Comparison of ENCODE assay signal across 20 cellular contexts in the genomic region with DNA sequence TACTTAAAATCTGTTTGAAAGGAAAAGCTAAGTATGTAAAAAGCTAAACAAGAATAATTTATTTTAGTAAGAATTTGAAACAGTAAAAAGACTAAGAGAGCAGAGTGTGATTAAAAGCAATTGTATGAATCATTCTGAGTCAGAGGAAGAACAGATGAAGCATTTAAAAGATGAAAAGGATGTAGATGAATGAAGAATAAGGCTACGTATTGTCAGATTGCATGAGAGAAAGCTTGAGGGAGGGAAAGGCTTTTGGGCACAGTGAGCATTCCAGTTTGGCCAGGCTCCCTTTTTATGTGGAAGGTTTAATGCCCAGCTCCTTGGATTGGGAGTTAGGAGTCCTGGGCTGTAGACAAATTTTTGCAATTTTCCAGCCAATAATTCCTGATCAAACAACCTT.
DNase-seq lines count a peak whose midpoint lies in the region; ATAC-seq and TF ChIP-seq lines count a peak whose summit lies in the region.
"Had no signal": no experiment of that assay in that cellular context is flagged by ENCODE, and none has a peak within 500 bp of the region (broad histone marks: within the 10 kb centered on the region; RNA-seq: fewer than 3 reads in every experiment).

No MANE protein-coding gene starts in this region.

- no peaks in the 10 kb centered on the region for H4K20me1 ChIP-seq in PC-3 (ENCODE audit: low read length)

- no peak overlapping the region for H3K9ac ChIP-seq in PC-3 (ENCODE audit: low read length)

- ATAC-seq in PC-3 (peak; percentile 43), GM18858 (IDR thresholded peaks at IDR 0.05; ENCODE audit: unreplicated experiment) (no peak), Right ventricle myocardium inferior (no peak)
- no peak for ATAC-seq in activated CD4-positive, CD25-positive, alpha-beta regulatory T cell treated with anti-CD3 and anti-CD28 coated beads, Interleukin-2, amount 50 U/mL, for 24 hours
- ATAC-seq: activated CD4-positive, alpha-beta T cell treated with anti-CD3 and anti-CD28 coated beads for 36 hours; body of pancreas had no signal

- H3K4me1 ChIP-seq in PC-3 (ENCODE audit: insufficient read depth, low read length), result no peaks in the 10 kb centered on the region
- H3K4me1 ChIP-seq: body of pancreas, esophagus muscularis mucosa, prostate gland had no signal

- no TSS peak for BruUV-seq in PC-3 (replicated peaks; lab: Mats Ljungman, UMichigan)

- peaks cover 11% of the 10 kb centered on the region for H3K9me3 Mint-ChIP-seq in activated CD4-positive, alpha-beta memory T cell treated with anti-CD3 and anti-CD28 coated beads, Interleukin-2, amount 10 ng/mL, durations not matched to agents 7 days and 5 days

- H3K79me2 ChIP-seq in PC-3 (ENCODE audit: low read length), result no peaks in the 10 kb centered on the region

- no peaks in the 10 kb centered on the region for H3K4me1 Mint-ChIP-seq in activated CD4-positive, alpha-beta memory T cell treated with anti-CD3 and anti-CD28 coated beads, Interleukin-2, amount 10 ng/mL, durations not matched to agents 7 days and 5 days
- H3K4me1 Mint-ChIP-seq: activated CD4-positive, alpha-beta T cell treated with anti-CD3 and anti-CD28 coated beads for 36 hours; CD4-positive, alpha-beta memory T cell had no signal

- no peak overlapping the region for H3K27ac Mint-ChIP-seq in activated CD4-positive, alpha-beta memory T cell treated with anti-CD3 and anti-CD28 coated beads, Interleukin-2, amount 10 ng/mL, durations not matched to agents 7 days and 5 days
- H3K27ac Mint-ChIP-seq: activated CD4-positive, alpha-beta T cell treated with anti-CD3 and anti-CD28 coated beads for 36 hours; CD4-positive, alpha-beta memory T cell; stimulated activated naive CD8-positive, alpha-beta T cell treated with anti-CD3 and anti-CD28 coated beads, Interleukin-15, Interleukin-2, amounts not matched to agents 100 ng/mL and 50 ng/mL, for 24 hours had no signal

- H3K27me3 Mint-ChIP-seq in activated CD4-positive, alpha-beta memory T cell treated with anti-CD3 and anti-CD28 coated beads, Interleukin-2, amount 10 ng/mL, durations not matched to agents 7 days and 5 days, result no peaks in the 10 kb centered on the region
- H3K27me3 Mint-ChIP-seq: stimulated activated naive CD8-positive, alpha-beta T cell treated with anti-CD3 and anti-CD28 coated beads, Interleukin-15, Interleukin-2, amounts not matched to agents 100 ng/mL and 50 ng/mL, for 24 hours had no signal

- no peak overlapping the region for H2AFZ ChIP-seq in PC-3 (ENCODE audit: low read length)

- intact Hi-C loops in PC-3 (cut with micrococcal nuclease), result no loop called here
- intact Hi-C loops in Right ventricle myocardium inferior (cut with DNase I), result no loop called here

- H3K4me3 Mint-ChIP-seq in activated CD4-positive, alpha-beta memory T cell treated with anti-CD3 and anti-CD28 coated beads, Interleukin-2, amount 10 ng/mL, durations not matched to agents 7 days and 5 days, result no peak overlapping the region
- H3K4me3 Mint-ChIP-seq: activated CD4-positive, alpha-beta T cell treated with anti-CD3 and anti-CD28 coated beads for 36 hours; CD4-positive, alpha-beta memory T cell; stimulated activated naive CD8-positive, alpha-beta T cell treated with anti-CD3 and anti-CD28 coated beads, Interleukin-15, Interleukin-2, amounts not matched to agents 100 ng/mL and 50 ng/mL, for 24 hours had no signal

- H3K36me3 ChIP-seq in PC-3 (ENCODE audit: low read depth, low read length), result no peaks in the 10 kb centered on the region
- H3K36me3 ChIP-seq: esophagus muscularis mucosa, prostate gland had no signal

- H3F3A ChIP-seq in PC-3 (ENCODE audit: low read length, unreplicated experiment), result no peaks in the 10 kb centered on the region

- no peak overlapping the region for H3K4me2 ChIP-seq in PC-3 (ENCODE audit: low read length)

- no peaks in the 10 kb centered on the region for H3K27me3 ChIP-seq in PC-3 (ENCODE audit: low read length)
- H3K27me3 ChIP-seq: body of pancreas, esophagus muscularis mucosa had no signal

- no peak overlapping the region for H3K4me3 ChIP-seq in PC-3 (ENCODE audit: low read length)
- H3K4me3 ChIP-seq in epithelial cell of proximal tubule (ENCODE audit: low read depth, low read length), result peak overlapping the region; percentile 38
- H3K4me3 ChIP-seq: body of pancreas, esophagus muscularis mucosa, prostate gland had no signal

- TF ChIP-seq CTCF in PC-3 (conservative IDR thresholded peaks at IDR 0.05; ENCODE audit: low read depth, low read length) (no peak), epithelial cell of proximal tubule (conservative IDR thresholded peaks at IDR 0.05; ENCODE audit: low read depth, low read length) (no peak)

- CTCF ChIA-PET in PC-3 (lab: Charles Lee), result no interaction called here
- CTCF ChIA-PET in activated CD4-positive, alpha-beta memory T cell treated with anti-CD3 and anti-CD28 coated beads, Interleukin-2, amount 10 ng/mL, durations not matched to agents 7 days and 5 days (lab: Charles Lee), result no interaction called here

- peaks cover 3% of the 10 kb centered on the region; the same call in 1 of the 2 replicates for H3K9me3 ChIP-seq in PC-3 (ENCODE audit: low read length)
- H3K9me3 ChIP-seq: body of pancreas, prostate gland had no signal

- no peak overlapping the region for H3K27ac ChIP-seq in PC-3 (ENCODE audit: low read length)
- H3K27ac ChIP-seq: body of pancreas, esophagus muscularis mucosa, prostate gland had no signal

- no peaks in the 10 kb centered on the region for H3K36me3 Mint-ChIP-seq in activated CD4-positive, alpha-beta memory T cell treated with anti-CD3 and anti-CD28 coated beads, Interleukin-2, amount 10 ng/mL, durations not matched to agents 7 days and 5 days (ENCODE audit: low read depth)

- H3K9me2 ChIP-seq in PC-3 (replicated peaks; ENCODE audit: low read length), result no peaks in the 10 kb centered on the region

- POLR2A ChIA-PET in PC-3 (lab: Charles Lee; ENCODE audit: unreplicated experiment), result no interaction called here
- POLR2A ChIA-PET in activated CD4-positive, alpha-beta memory T cell treated with anti-CD3 and anti-CD28 coated beads, Interleukin-2, amount 10 ng/mL, durations not matched to agents 7 days and 5 days (lab: Charles Lee), result no interaction called here

- DNase-seq in COLO829 (ENCODE audit: low spot score), result peak; percentile 82
- peak; percentile 23 for DNase-seq in PC-3
- peak; percentile 55 for DNase-seq in epithelial cell of proximal tubule (ENCODE audit: low read depth)
- peak; percentile 29 for DNase-seq in medulla oblongata (ENCODE audit: extremely low spot score)
- no peak for DNase-seq in activated CD4-positive, alpha-beta memory T cell treated with anti-CD3 and anti-CD28 coated beads, Interleukin-2, amount 10 ng/mL, durations not matched to agents 7 days and 5 days
- no peak for DNase-seq in Right ventricle myocardium inferior (ENCODE audit: missing footprints)
- DNase-seq: activated CD4-positive, alpha-beta T cell treated with anti-CD3 and anti-CD28 coated beads for 36 hours; activated naive CD4-positive, alpha-beta T cell; body of pancreas; CD4-positive, alpha-beta memory T cell; EL; NCI-H1694; NCI-H345; SHP77 treated with DMSO at 0.1 percent for 48 hours; T-helper 9 cell had no signal

Comparison
In these comparisons a context has a peak if more than half of its experiments do, and no peak if none do; other contexts are left out.
1. DNase-seq: peak in COLO829 (single experiment), PC-3 (single experiment), epithelial cell of proximal tubule (single experiment) and medulla oblongata (single experiment); none in activated CD4-positive, alpha-beta memory T cell treated with anti-CD3 and anti-CD28 coated beads, Interleukin-2, amount 10 ng/mL, durations not matched to agents 7 days and 5 days (single experiment) and Right ventricle myocardium inferior (single experiment).